ENCODE assay signal across 10 cellular contexts in the genomic region with DNA sequence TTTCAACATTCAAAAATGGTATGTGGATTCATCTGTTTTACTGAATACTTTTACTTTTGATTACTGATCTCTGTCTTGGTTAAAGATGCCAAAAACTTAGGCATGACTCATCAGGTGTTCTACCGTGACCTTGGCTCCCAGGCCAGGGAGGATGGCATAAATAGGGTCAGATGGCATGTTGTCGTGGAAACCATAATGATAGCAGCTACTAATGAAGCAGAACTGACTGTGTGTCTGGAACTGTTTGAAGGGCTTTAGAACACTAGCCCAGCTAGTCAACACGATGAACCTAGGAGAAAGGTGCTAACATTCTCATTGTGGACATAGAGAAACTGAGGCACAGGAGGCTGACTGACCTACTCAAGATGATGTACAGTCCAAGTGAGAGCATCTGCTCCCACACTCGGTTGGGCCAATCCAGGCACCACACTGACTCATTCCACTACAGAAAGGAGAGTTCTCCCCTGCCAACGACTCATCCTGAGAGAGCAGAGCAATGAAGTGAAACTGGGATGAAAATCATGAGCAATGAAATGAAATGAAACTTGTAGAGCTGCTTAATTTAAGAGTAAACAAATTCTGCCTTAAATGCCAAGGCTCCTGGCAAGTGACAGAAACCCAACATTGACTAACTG.
DNase-seq lines count a peak whose midpoint lies in the region; ATAC-seq, FAIRE-seq and TF ChIP-seq lines count a peak whose summit lies in the region.
"Had no signal": no experiment of that assay in that cellular context is flagged by ENCODE, and none has a peak within 500 bp of the region (broad histone marks: within the 10 kb centered on the region; RNA-seq: fewer than 3 reads in every experiment).

No MANE protein-coding gene starts in this region.

- peaks cover 42 to 46% of the 10 kb centered on the region in 2 donors for H3K4me1 Mint-ChIP-seq in natural killer cell treated with Interleukin-12 subunit alpha and Interleukin-12 subunit beta and Interleukin-15 and Interleukin-18, amount 100 ng/mL, for 72 hours (ENCODE audit: low read depth in 2 of 2)
- no peaks in the 10 kb centered on the region for H3K4me1 Mint-ChIP-seq in endodermal cell

- H3K27ac ChIP-seq in endodermal cell (ENCODE audit: low read depth, low read length) (no peak overlapping the region), smooth muscle cell (ENCODE audit: low read depth) (no peak overlapping the region), adrenal gland (no peak overlapping the region)

- peak; percentile 75 for ATAC-seq in GM18511 (IDR thresholded peaks at IDR 0.05; ENCODE audit: unreplicated experiment)
- peak; percentile 89 to 92 for ATAC-seq in natural killer cell treated with Interleukin-12 subunit alpha and Interleukin-12 subunit beta and Interleukin-15 and Interleukin-18, amount 100 ng/mL, for 72 hours

- H3K9me3 Mint-ChIP-seq in natural killer cell treated with Interleukin-12 subunit alpha and Interleukin-12 subunit beta and Interleukin-15 and Interleukin-18, amount 100 ng/mL, for 72 hours: peaks cover 4% of the 10 kb centered on the region
- H3K9me3 Mint-ChIP-seq in endodermal cell: peaks cover 5% of the 10 kb centered on the region

- no peak for FAIRE-seq in H54 (lab: Jason Lieb, UNC)
- FAIRE-seq: endothelial cell of umbilical vein had no signal

- no peaks in the 10 kb centered on the region for H3K27me3 ChIP-seq in endodermal cell (ENCODE audit: control insufficient read depth, insufficient read depth, low read length, poor library complexity, severe bottlenecking)
- H3K27me3 ChIP-seq in smooth muscle cell (ENCODE audit: low read depth): no peaks in the 10 kb centered on the region
- H3K27me3 ChIP-seq in adrenal gland: no peaks in the 10 kb centered on the region

- WGBS in endodermal cell (ENCODE audit: insufficient coverage in 1 of 2, insufficient read length in 1 of 2), 2 experiments: 85 to 89% methylated on average over 5 of the region's 5 CpGs
- 75% methylated on average over 5 of the region's 5 CpGs for WGBS in smooth muscle cell (ENCODE audit: low lambda C conversion rate)
- 48 to 56% (median 51%) methylated on average over 5 of the region's 5 CpGs for WGBS in adrenal gland, 4 donors

- DNase-seq in H54 (ENCODE audit: insufficient read length, low spot score): peak; percentile 38
- DNase-seq in RPMI7951 (ENCODE audit: low read depth): peak; percentile 53
- peak; percentile 70 for DNase-seq in natural killer cell treated with Interleukin-12 subunit alpha and Interleukin-12 subunit beta and Interleukin-15 and Interleukin-18, amount 100 ng/mL, for 72 hours (ENCODE audit: low spot score)
- DNase-seq in endodermal cell: no peak
- DNase-seq in DMS79 treated with DMSO at 0.1 percent for 48 hours (lab: John Stamatoyannopoulos, UW): no peak
- no peak for DNase-seq in smooth muscle cell (lab: John Stamatoyannopoulos, UW; ENCODE audit: unreplicated experiment)
- DNase-seq in adrenal gland: no peak

- no peaks in the 10 kb centered on the region for H3K36me3 ChIP-seq in endodermal cell (ENCODE audit: control insufficient read depth, insufficient read depth, low read length)
- no peaks in the 10 kb centered on the region for H3K36me3 ChIP-seq in smooth muscle cell (ENCODE audit: low read depth)
- H3K36me3 ChIP-seq in adrenal gland (replicated peaks in 1 of 2): no peaks in the 10 kb centered on the region

- H3K4me3 ChIP-seq in endodermal cell (ENCODE audit: low read length): no peak overlapping the region
- H3K4me3 ChIP-seq in smooth muscle cell: no peak overlapping the region
- H3K4me3 ChIP-seq in adrenal gland: no peak overlapping the region

- no peaks in the 10 kb centered on the region for H3F3A ChIP-seq in smooth muscle cell (ENCODE audit: low read depth)

- H3K27me3 Mint-ChIP-seq in natural killer cell treated with Interleukin-12 subunit alpha and Interleukin-12 subunit beta and Interleukin-15 and Interleukin-18, amount 100 ng/mL, for 72 hours: no peaks in the 10 kb centered on the region
- H3K27me3 Mint-ChIP-seq in endodermal cell (ENCODE audit: insufficient read depth): peaks cover 2% of the 10 kb centered on the region

- no peaks in the 10 kb centered on the region for H3K36me3 Mint-ChIP-seq in natural killer cell treated with Interleukin-12 subunit alpha and Interleukin-12 subunit beta and Interleukin-15 and Interleukin-18, amount 100 ng/mL, for 72 hours
- no peaks in the 10 kb centered on the region for H3K36me3 Mint-ChIP-seq in endodermal cell (ENCODE audit: low read depth)
- H3K36me3 Mint-ChIP-seq: IgD-negative memory B cell had no signal

- no peaks in the 10 kb centered on the region for H3K79me2 ChIP-seq in smooth muscle cell (ENCODE audit: low read depth)

- TF ChIP-seq CTCF in endodermal cell (conservative IDR thresholded peaks at IDR 0.05) (no peak), smooth muscle cell (IDR thresholded peaks at IDR 0.05; ENCODE audit: borderline replicate concordance, insufficient read depth, poor library complexity, severe bottlenecking) (no peak), adrenal gland (IDR thresholded peaks at IDR 0.05) (no peak)

- no peak overlapping the region for H3K9ac ChIP-seq in endodermal cell (ENCODE audit: extremely low read depth, low read length, poor library complexity, severe bottlenecking)
- no peak overlapping the region for H3K9ac ChIP-seq in smooth muscle cell (ENCODE audit: low read depth)

- H3K4me3 Mint-ChIP-seq in natural killer cell treated with Interleukin-12 subunit alpha and Interleukin-12 subunit beta and Interleukin-15 and Interleukin-18, amount 100 ng/mL, for 72 hours: peak overlapping the region; percentile 92
- no peak overlapping the region for H3K4me3 Mint-ChIP-seq in endodermal cell

- intact Hi-C loops in adrenal gland (cut with DNase I): no loop called here

- TF ChIP-seq POLR2A in H54 (IDR thresholded peaks at IDR 0.05; ENCODE audit: low read depth, low read length) (no peak), adrenal gland (IDR thresholded peaks at IDR 0.05) (no peak)

- H3K27ac Mint-ChIP-seq in natural killer cell treated with Interleukin-12 subunit alpha and Interleukin-12 subunit beta and Interleukin-15 and Interleukin-18, amount 100 ng/mL, for 72 hours: peak overlapping the region; percentile 82 to 95
- no peak overlapping the region for H3K27ac Mint-ChIP-seq in endodermal cell

- H2AFZ ChIP-seq in smooth muscle cell (ENCODE audit: low read depth): no peak overlapping the region

- H4K20me1 ChIP-seq in smooth muscle cell (ENCODE audit: low read depth): no peaks in the 10 kb centered on the region

- no peak overlapping the region for H3K4me2 ChIP-seq in smooth muscle cell

- H3K9me3 ChIP-seq in endodermal cell (ENCODE audit: control insufficient read depth, low read length): no peaks in the 10 kb centered on the region
- no peaks in the 10 kb centered on the region for H3K9me3 ChIP-seq in smooth muscle cell (replicated peaks; ENCODE audit: low read depth)
- H3K9me3 ChIP-seq in adrenal gland (replicated peaks in 1 of 3): no peaks in the 10 kb centered on the region

- H3K4me1 ChIP-seq in endodermal cell (ENCODE audit: control insufficient read depth, insufficient read depth, low read length): no peaks in the 10 kb centered on the region
- no peaks in the 10 kb centered on the region for H3K4me1 ChIP-seq in smooth muscle cell (ENCODE audit: low read depth)
- no peaks in the 10 kb centered on the region for H3K4me1 ChIP-seq in adrenal gland (replicated peaks in 1 of 2)

Comparison
In these comparisons a context has a peak if more than half of its experiments do, and no peak if none do; other contexts are left out.
1. DNase-seq: peak in H54 (single experiment), RPMI7951 (single experiment) and natural killer cell treated with Interleukin-12 subunit alpha and Interleukin-12 subunit beta and Interleukin-15 and Interleukin-18, amount 100 ng/mL, for 72 hours (single experiment); none in endodermal cell (single experiment), DMS79 treated with DMSO at 0.1 percent for 48 hours (single experiment), smooth muscle cell (single experiment) and adrenal gland (0 of 7).